1 cellular context compared by ENCODE assay signal in the genomic region with DNA sequence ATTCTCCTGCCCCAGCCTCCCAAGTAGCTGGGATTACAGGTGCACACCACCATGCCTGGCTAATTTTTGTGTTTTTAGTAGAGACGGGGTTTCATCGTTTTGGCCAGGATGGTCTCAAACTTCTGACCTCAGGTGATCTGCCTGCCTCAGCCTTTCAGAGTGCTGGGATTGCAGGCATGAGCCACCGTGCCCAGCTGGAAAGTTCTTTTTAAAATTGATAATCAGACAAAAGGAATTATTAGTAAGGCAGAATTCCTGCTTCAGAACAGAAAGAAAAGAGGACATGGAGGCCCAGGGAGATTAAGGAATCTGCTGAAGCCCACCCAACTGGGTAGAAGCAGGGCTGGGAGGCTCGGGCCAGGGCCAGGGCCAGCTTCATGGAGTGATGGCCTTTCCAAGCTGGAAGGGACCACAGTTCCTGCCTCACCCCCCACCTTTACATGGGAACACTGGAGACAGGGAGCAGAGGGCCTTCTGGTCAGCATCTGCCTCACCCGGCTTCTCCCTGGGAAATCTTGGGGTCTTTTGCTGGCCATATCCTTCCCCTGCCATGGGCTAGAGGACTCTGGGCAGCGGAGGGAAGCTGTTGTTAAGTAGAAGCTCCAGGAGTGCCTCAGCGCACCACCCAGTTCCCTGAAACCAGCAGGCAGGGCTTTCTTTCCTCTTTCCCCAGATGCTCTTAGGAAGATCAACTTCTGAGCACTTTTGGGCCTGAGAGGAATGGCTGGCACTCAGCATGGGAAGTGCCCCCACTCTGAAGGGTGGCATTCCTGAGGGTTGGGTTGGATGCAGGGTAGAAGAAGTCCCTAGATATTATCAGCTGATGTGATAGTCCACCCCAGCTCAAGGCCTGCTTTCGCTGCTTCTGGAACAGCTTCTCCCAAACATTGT.
TF ChIP-seq lines count a peak whose summit lies in the region.

No MANE protein-coding gene starts in this region.

TF ChIP-seq in GM23338, 12 proteins besides CTCF, POLR2A, EP300 and RAD21 (continued from another document):
- TF ChIP-seq JUNB (IDR thresholded peaks at IDR 0.05; ENCODE audit: unreplicated experiment) (no peak), CREB1 (CRISPR knock-in tag; IDR thresholded peaks at IDR 0.05; ENCODE audit: low read depth) (no peak), ZNF331 (CRISPR knock-in tag; IDR thresholded peaks at IDR 0.05; ENCODE audit: low read depth) (no peak), NANOG (IDR thresholded peaks at IDR 0.05; ENCODE audit: borderline replicate concordance) (no peak), EZH2 (IDR thresholded peaks at IDR 0.05; ENCODE audit: low read depth, unreplicated experiment) (no peak), POLR2AphosphoS5 (IDR thresholded peaks at IDR 0.05; ENCODE audit: low read depth) (no peak), EZH2phosphoT487 (IDR thresholded peaks at IDR 0.05; ENCODE audit: unreplicated experiment) (no peak)
- TF ChIP-seq, protein P1, sequence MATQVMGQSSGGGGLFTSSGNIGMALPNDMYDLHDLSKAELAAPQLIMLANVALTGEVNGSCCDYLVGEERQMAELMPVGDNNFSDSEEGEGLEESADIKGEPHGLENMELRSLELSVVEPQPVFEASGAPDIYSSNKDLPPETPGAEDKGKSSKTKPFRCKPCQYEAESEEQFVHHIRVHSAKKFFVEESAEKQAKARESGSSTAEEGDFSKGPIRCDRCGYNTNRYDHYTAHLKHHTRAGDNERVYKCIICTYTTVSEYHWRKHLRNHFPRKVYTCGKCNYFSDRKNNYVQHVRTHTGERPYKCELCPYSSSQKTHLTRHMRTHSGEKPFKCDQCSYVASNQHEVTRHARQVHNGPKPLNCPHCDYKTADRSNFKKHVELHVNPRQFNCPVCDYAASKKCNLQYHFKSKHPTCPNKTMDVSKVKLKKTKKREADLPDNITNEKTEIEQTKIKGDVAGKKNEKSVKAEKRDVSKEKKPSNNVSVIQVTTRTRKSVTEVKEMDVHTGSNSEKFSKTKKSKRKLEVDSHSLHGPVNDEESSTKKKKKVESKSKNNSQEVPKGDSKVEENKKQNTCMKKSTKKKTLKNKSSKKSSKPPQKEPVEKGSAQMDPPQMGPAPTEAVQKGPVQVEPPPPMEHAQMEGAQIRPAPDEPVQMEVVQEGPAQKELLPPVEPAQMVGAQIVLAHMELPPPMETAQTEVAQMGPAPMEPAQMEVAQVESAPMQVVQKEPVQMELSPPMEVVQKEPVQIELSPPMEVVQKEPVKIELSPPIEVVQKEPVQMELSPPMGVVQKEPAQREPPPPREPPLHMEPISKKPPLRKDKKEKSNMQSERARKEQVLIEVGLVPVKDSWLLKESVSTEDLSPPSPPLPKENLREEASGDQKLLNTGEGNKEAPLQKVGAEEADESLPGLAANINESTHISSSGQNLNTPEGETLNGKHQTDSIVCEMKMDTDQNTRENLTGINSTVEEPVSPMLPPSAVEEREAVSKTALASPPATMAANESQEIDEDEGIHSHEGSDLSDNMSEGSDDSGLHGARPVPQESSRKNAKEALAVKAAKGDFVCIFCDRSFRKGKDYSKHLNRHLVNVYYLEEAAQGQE (IDR thresholded peaks at IDR 0.05; ENCODE audit: unreplicated experiment), result no peak
- TF ChIP-seq, protein P2, sequence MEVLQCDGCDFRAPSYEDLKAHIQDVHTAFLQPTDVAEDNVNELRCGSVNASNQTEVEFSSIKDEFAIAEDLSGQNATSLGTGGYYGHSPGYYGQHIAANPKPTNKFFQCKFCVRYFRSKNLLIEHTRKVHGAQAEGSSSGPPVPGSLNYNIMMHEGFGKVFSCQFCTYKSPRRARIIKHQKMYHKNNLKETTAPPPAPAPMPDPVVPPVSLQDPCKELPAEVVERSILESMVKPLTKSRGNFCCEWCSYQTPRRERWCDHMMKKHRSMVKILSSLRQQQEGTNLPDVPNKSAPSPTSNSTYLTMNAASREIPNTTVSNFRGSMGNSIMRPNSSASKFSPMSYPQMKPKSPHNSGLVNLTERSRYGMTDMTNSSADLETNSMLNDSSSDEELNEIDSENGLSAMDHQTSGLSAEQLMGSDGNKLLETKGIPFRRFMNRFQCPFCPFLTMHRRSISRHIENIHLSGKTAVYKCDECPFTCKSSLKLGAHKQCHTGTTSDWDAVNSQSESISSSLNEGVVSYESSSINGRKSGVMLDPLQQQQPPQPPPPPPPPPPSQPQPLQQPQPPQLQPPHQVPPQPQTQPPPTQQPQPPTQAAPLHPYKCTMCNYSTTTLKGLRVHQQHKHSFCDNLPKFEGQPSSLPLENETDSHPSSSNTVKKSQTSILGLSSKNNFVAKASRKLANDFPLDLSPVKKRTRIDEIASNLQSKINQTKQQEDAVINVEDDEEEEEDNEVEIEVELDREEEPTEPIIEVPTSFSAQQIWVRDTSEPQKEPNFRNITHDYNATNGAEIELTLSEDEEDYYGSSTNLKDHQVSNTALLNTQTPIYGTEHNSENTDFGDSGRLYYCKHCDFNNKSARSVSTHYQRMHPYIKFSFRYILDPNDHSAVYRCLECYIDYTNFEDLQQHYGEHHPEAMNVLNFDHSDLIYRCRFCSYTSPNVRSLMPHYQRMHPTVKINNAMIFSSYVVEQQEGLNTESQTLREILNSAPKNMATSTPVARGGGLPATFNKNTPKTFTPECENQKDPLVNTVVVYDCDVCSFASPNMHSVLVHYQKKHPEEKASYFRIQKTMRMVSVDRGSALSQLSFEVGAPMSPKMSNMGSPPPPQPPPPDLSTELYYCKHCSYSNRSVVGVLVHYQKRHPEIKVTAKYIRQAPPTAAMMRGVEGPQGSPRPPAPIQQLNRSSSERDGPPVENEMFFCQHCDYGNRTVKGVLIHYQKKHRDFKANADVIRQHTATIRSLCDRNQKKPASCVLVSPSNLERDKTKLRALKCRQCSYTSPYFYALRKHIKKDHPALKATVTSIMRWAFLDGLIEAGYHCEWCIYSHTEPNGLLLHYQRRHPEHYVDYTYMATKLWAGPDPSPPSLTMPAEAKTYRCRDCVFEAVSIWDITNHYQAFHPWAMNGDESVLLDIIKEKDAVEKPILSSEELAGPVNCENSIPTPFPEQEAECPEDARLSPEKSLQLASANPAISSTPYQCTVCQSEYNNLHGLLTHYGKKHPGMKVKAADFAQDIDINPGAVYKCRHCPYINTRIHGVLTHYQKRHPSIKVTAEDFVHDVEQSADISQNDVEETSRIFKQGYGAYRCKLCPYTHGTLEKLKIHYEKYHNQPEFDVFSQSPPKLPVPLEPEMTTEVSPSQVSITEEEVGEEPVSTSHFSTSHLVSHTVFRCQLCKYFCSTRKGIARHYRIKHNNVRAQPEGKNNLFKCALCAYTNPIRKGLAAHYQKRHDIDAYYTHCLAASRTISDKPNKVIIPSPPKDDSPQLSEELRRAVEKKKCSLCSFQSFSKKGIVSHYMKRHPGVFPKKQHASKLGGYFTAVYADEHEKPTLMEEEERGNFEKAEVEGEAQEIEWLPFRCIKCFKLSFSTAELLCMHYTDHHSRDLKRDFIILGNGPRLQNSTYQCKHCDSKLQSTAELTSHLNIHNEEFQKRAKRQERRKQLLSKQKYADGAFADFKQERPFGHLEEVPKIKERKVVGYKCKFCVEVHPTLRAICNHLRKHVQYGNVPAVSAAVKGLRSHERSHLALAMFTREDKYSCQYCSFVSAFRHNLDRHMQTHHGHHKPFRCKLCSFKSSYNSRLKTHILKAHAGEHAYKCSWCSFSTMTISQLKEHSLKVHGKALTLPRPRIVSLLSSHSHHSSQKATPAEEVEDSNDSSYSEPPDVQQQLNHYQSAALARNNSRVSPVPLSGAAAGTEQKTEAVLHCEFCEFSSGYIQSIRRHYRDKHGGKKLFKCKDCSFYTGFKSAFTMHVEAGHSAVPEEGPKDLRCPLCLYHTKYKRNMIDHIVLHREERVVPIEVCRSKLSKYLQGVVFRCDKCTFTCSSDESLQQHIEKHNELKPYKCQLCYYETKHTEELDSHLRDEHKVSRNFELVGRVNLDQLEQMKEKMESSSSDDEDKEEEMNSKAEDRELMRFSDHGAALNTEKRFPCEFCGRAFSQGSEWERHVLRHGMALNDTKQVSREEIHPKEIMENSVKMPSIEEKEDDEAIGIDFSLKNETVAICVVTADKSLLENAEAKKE (CRISPR knock-in tag; IDR thresholded peaks at IDR 0.05), result no peak
- TF ChIP-seq, protein P3, sequence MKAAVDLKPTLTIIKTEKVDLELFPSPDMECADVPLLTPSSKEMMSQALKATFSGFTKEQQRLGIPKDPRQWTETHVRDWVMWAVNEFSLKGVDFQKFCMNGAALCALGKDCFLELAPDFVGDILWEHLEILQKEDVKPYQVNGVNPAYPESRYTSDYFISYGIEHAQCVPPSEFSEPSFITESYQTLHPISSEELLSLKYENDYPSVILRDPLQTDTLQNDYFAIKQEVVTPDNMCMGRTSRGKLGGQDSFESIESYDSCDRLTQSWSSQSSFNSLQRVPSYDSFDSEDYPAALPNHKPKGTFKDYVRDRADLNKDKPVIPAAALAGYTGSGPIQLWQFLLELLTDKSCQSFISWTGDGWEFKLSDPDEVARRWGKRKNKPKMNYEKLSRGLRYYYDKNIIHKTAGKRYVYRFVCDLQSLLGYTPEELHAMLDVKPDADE (IDR thresholded peaks at IDR 0.05), result no peak
